In the genomic region with DNA sequence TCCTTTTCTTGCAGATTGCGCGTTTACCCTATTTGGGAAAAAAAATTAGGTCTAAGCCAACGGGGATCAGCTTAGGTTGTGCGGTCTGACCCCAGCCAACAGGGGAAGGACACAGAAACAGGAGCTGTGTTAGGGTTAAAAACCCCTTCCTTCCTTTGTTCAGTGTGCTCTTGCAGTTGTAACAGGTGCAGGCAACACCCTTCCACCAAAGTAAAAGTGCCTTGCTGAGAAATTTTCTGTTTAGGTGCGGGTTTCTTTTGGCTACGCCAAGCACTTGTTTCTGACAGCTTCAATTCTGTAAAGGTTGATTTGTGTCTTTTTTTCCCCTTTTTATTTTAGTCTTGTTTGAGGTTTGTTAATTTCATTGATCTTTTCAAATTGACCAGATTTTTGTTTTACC, we compare ENCODE assay signal across 1 cellular context.
TF ChIP-seq lines count a peak whose summit lies in the region.

No MANE protein-coding gene starts in this region.

TF ChIP-seq in HepG2, 621 proteins besides CTCF, POLR2A, EP300 and RAD21:
- TF ChIP-seq ZNF616 (CRISPR knock-in tag; IDR thresholded peaks at IDR 0.05; ENCODE audit: low read depth) (no peak), GATA4 (IDR thresholded peaks at IDR 0.05; ENCODE audit: borderline replicate concordance, low read depth) (no peak), ZNF562 (CRISPR knock-in tag; IDR thresholded peaks at IDR 0.05; ENCODE audit: borderline replicate concordance) (peak; percentile 97)
TF ChIP-seq in HepG2: peak in this region for 1.
